ENCODE assay signal across 19 cellular contexts in genomic region chr12:104568881-104569280, GRCh38.
DNase-seq lines count a peak whose midpoint lies in the region; ATAC-seq and TF ChIP-seq lines count a peak whose summit lies in the region.
"Had no signal": no experiment of that assay in that cellular context is flagged by ENCODE, and none has a peak within 500 bp of the region (broad histone marks: within the 10 kb centered on the region; RNA-seq: fewer than 3 reads in every experiment).

No MANE protein-coding gene starts in this region.

- H3K9ac ChIP-seq in BLaER1 = no peak overlapping the region
- H3K9ac ChIP-seq in DND-41 (ENCODE audit: low read depth, low read length) = no peak overlapping the region
- H3K9ac ChIP-seq: GM23248 had no signal

- peaks cover 76% of the 10 kb centered on the region for H4K20me1 ChIP-seq in BLaER1
- H4K20me1 ChIP-seq in DND-41 (ENCODE audit: insufficient read depth, low read length) = peaks cover 64% of the 10 kb centered on the region

- no peak overlapping the region for H2AFZ ChIP-seq in DND-41 (ENCODE audit: low read depth, low read length)
- H2AFZ ChIP-seq: GM23248 had no signal

- WGBS in body of pancreas, 2 donors = 88 to 93% methylated on average over 4 of the region's 4 CpGs

- no peaks in the 10 kb centered on the region for H3K27me3 Mint-ChIP-seq in T-helper 1 cell treated with Interleukin-12 subunit alpha and Interleukin-12 subunit beta and Interleukin-4 antibody, amounts not matched to agents 30 μg/mL and 1 μg/mL, for 36 hours (ENCODE audit: low read depth)

- H3K4me1 Mint-ChIP-seq in T-helper 1 cell treated with Interleukin-12 subunit alpha and Interleukin-12 subunit beta and Interleukin-4 antibody, amounts not matched to agents 30 μg/mL and 1 μg/mL, for 36 hours (ENCODE audit: low read depth) = peaks cover 57% of the 10 kb centered on the region
- H3K4me1 Mint-ChIP-seq: mesothelial cell of epicardium had no signal

- peaks cover 37% of the 10 kb centered on the region for H3K36me3 Mint-ChIP-seq in T-helper 1 cell treated with Interleukin-12 subunit alpha and Interleukin-12 subunit beta and Interleukin-4 antibody, amounts not matched to agents 30 μg/mL and 1 μg/mL, for 36 hours (ENCODE audit: low read depth)

- H3K9me3 Mint-ChIP-seq in T-helper 1 cell treated with Interleukin-12 subunit alpha and Interleukin-12 subunit beta and Interleukin-4 antibody, amounts not matched to agents 30 μg/mL and 1 μg/mL, for 36 hours = peaks cover 14% of the 10 kb centered on the region

- H3K79me2 ChIP-seq in DND-41 (ENCODE audit: insufficient read depth, low read length) = peaks cover 82% of the 10 kb centered on the region

- H3K27ac Mint-ChIP-seq in T-helper 1 cell treated with Interleukin-12 subunit alpha and Interleukin-12 subunit beta and Interleukin-4 antibody, amounts not matched to agents 30 μg/mL and 1 μg/mL, for 36 hours = peak overlapping the region; percentile 86
- H3K27ac Mint-ChIP-seq: mesothelial cell of epicardium had no signal

- H3K4me2 ChIP-seq in BLaER1 (peak overlapping the region; percentile 88), DND-41 (ENCODE audit: insufficient read depth, low read length) (peak overlapping the region; percentile 50)

- intact Hi-C loops in body of pancreas (cut with DNase I) = no loop called here

- peaks cover 12% of the 10 kb centered on the region for H3K9me3 ChIP-seq in BLaER1
- H3K9me3 ChIP-seq in DND-41 (ENCODE audit: insufficient read depth, low read length, severe bottlenecking) = peaks cover 5% of the 10 kb centered on the region
- no peaks in the 10 kb centered on the region for H3K9me3 ChIP-seq in effector memory CD4-positive, alpha-beta T cell (ENCODE audit: control insufficient read depth, low read length)
- H3K9me3 ChIP-seq in body of pancreas = no peaks in the 10 kb centered on the region
- H3K9me3 ChIP-seq: right atrium auricular region had no signal

- TF ChIP-seq CTCF in DND-41 (IDR thresholded peaks at IDR 0.05; ENCODE audit: borderline replicate concordance, extremely low read depth, low read length, poor library complexity, severe bottlenecking) = no peak
- no peak for TF ChIP-seq CTCF in body of pancreas (IDR thresholded peaks at IDR 0.05)

- no peak for DNase-seq in DND-41
- DNase-seq in effector memory CD4-positive, alpha-beta T cell = no peak
- DNase-seq in substantia nigra (lab: John Stamatoyannopoulos, UW) = no peak
- no peak for DNase-seq in cerebellar nuclear complex (lab: John Stamatoyannopoulos, UW)
- DNase-seq in body of pancreas = no peak
- no peak for DNase-seq in kidney glomerular epithelial cell (lab: John Stamatoyannopoulos, UW)
- DNase-seq: activated CD4-positive, alpha-beta T cell treated with anti-CD3 and anti-CD28 coated beads, Interleukin-2, amount 50 U/mL, for 48 hours; activated gamma-delta T cell; Calu3; cortex of kidney; GM23248; KBM-7; NCI-H2171; NCI-H774 had no signal

- peak overlapping the region; percentile 60 for H3K4me3 Mint-ChIP-seq in T-helper 1 cell treated with Interleukin-12 subunit alpha and Interleukin-12 subunit beta and Interleukin-4 antibody, amounts not matched to agents 30 μg/mL and 1 μg/mL, for 36 hours
- H3K4me3 Mint-ChIP-seq: mesothelial cell of epicardium had no signal

- no peak for ATAC-seq in DND-41 (ENCODE audit: insufficient read depth, low read depth)
- no peak for ATAC-seq in body of pancreas
- ATAC-seq: SK-N-SH treated with all-trans-retinoic acid at 6 μM for 48 hours had no signal

- H3K36me3 ChIP-seq in BLaER1 = peaks cover 16% of the 10 kb centered on the region
- H3K36me3 ChIP-seq in DND-41 (ENCODE audit: insufficient read depth, low read length) = peaks cover 48% of the 10 kb centered on the region
- H3K36me3 ChIP-seq in effector memory CD4-positive, alpha-beta T cell (ENCODE audit: control insufficient read depth, insufficient read depth, low read length) = peaks cover 4% of the 10 kb centered on the region
- no peaks in the 10 kb centered on the region for H3K36me3 ChIP-seq in body of pancreas (replicated peaks in 1 of 2; ENCODE audit: insufficient read depth in 1 of 2, low read depth in 2 of 2)
- H3K36me3 ChIP-seq: right atrium auricular region had no signal

- H3K27ac ChIP-seq in BLaER1 (peak overlapping the region; percentile 76), DND-41 (ENCODE audit: low read length) (peak overlapping the region; percentile 83), substantia nigra (ENCODE audit: low read depth, low read length, poor library complexity, severe bottlenecking) (no peak overlapping the region), body of pancreas (no peak overlapping the region)
- H3K27ac ChIP-seq in effector memory CD4-positive, alpha-beta T cell (ENCODE audit: insufficient read depth, low read length, poor library complexity, severe bottlenecking) = peak overlapping the region; percentile 31
- H3K27ac ChIP-seq: GM23248, right atrium auricular region had no signal

- no peak for TF ChIP-seq POLR2A in body of pancreas (IDR thresholded peaks at IDR 0.05)

- H3K4me3 ChIP-seq in BLaER1 = no peak overlapping the region
- no peak overlapping the region for H3K4me3 ChIP-seq in DND-41 (ENCODE audit: low read depth in 1 of 2, low read length in 2 of 2)
- peak overlapping the region; percentile 20 for H3K4me3 ChIP-seq in effector memory CD4-positive, alpha-beta T cell (ENCODE audit: insufficient read depth, low read depth, low read length, poor library complexity, severe bottlenecking)
- H3K4me3 ChIP-seq in body of pancreas = no peak overlapping the region
- H3K4me3 ChIP-seq: GM23248, right atrium auricular region had no signal

- peaks cover 69% of the 10 kb centered on the region for H3K4me1 ChIP-seq in BLaER1
- H3K4me1 ChIP-seq in DND-41 (ENCODE audit: insufficient read depth, low read length) = peaks cover 68% of the 10 kb centered on the region
- H3K4me1 ChIP-seq in effector memory CD4-positive, alpha-beta T cell (ENCODE audit: control insufficient read depth, insufficient read depth, low read length, poor library complexity, severe bottlenecking) = peaks cover 18% of the 10 kb centered on the region
- H3K4me1 ChIP-seq in body of pancreas = no peaks in the 10 kb centered on the region

- H3K27me3 ChIP-seq in BLaER1 (no peaks in the 10 kb centered on the region), DND-41 (ENCODE audit: insufficient read depth, low read length, poor library complexity) (no peaks in the 10 kb centered on the region), body of pancreas (no peaks in the 10 kb centered on the region)
- no peaks in the 10 kb centered on the region for H3K27me3 ChIP-seq in effector memory CD4-positive, alpha-beta T cell (replicated peaks; ENCODE audit: control insufficient read depth, insufficient read depth, low read length, poor library complexity, severe bottlenecking)
- H3K27me3 ChIP-seq: right atrium auricular region had no signal

Comparison
In these comparisons a context has a peak if more than half of its experiments do, and no peak if none do; other contexts are left out.
1. H3K27ac ChIP-seq: peak in BLaER1 (single experiment), DND-41 (single experiment) and effector memory CD4-positive, alpha-beta T cell (single experiment); none in substantia nigra (single experiment) and body of pancreas (0 of 4).